In genomic region chr3:152629363-152630122, GRCh38 we compare ENCODE assay signal across 2 cellular contexts.
TF ChIP-seq lines count a peak whose summit lies in the region.

No MANE protein-coding gene starts in this region.

TF ChIP-seq in K562, 482 proteins besides CTCF, POLR2A, EP300 and RAD21:
- TF ChIP-seq RBM25 (IDR thresholded peaks at IDR 0.05; ENCODE audit: low read depth, low read length, severe bottlenecking) (peak; percentile 27), SMARCE1 (IDR thresholded peaks at IDR 0.05) (no peak), HDAC3 (IDR thresholded peaks at IDR 0.05; ENCODE audit: borderline replicate concordance, partially characterized antibody) (no peak), ZNF146 (CRISPR knock-in tag; IDR thresholded peaks at IDR 0.05; ENCODE audit: unreplicated experiment) (peak; percentile 90), NCOA2 (IDR thresholded peaks at IDR 0.05; ENCODE audit: partially characterized antibody in 2 of 2) (no peak), ADNP (tag; IDR thresholded peaks at IDR 0.05) (no peak), EHMT2 (IDR thresholded peaks at IDR 0.05) (no peak), ZNF165 (CRISPR knock-in tag; IDR thresholded peaks at IDR 0.05; ENCODE audit: borderline replicate concordance) (no peak), BCOR (IDR thresholded peaks at IDR 0.05) (0 out of 2 replicates have a peak, but pooled peaks have one; percentile 18), YY1 (IDR thresholded peaks at IDR 0.05; ENCODE audit: borderline replicate concordance in 1 of 3, control insufficient read depth in 1 of 3, extremely low read depth in 1 of 3, insufficient read depth in 3 of 3, insufficient read length in 1 of 3, insufficient replicate concordance in 2 of 3, low read depth in 1 of 3, low read length in 2 of 3) (no peak), ZNF511 (CRISPR knock-in tag; IDR thresholded peaks at IDR 0.05) (no peak), KDM1A (IDR thresholded peaks at IDR 0.05) (0 out of 4 replicates have a peak, but pooled peaks of 1 of the 2 experiments have one; percentile 16)

TF ChIP-seq in H1, 55 proteins besides CTCF, POLR2A, EP300 and RAD21:
- no peak for TF ChIP-seq EZH2 (IDR thresholded peaks at IDR 0.05; ENCODE audit: low read depth, low read length, severe bottlenecking)
